14 cellular contexts compared by ENCODE assay signal in the genomic region with DNA sequence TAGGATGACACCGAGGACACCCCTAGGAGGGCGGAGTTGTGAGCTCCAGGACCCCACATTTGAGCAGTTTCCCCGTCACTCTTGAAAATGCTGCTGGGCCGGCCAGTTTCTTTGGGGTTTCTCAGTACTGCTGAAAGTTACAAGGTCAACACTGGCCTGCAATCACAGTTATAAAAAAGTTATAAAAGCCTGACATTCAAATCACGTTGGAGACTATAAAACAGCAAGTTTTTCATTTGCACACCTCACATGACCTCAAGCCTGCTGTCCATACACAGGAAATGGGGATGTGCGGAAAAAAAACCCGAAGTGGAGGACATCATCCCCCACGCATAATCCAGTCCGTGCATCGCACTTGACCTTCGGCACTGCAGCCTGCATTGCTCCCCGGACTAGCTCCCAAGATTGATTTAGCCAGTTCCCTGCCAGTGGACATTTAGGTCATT. TPM values are rescaled to one million over a fixed set of nuclear protein-coding genes. Genes with fewer than 3 reads are reported as not detected.
DNase-seq lines count a peak whose midpoint lies in the region; ATAC-seq and TF ChIP-seq lines count a peak whose summit lies in the region.
"Had no signal": no experiment of that assay in that cellular context is flagged by ENCODE, and none has a peak within 500 bp of the region (broad histone marks: within the 10 kb centered on the region; RNA-seq: fewer than 3 reads in every experiment).

No MANE protein-coding gene starts in this region.

- no peaks in the 10 kb centered on the region for H3K36me3 ChIP-seq in heart left ventricle
- no peaks in the 10 kb centered on the region for H3K36me3 ChIP-seq in vagina
- no peaks in the 10 kb centered on the region for H3K36me3 ChIP-seq in esophagus squamous epithelium

- intact Hi-C loops in heart left ventricle (cut with DNase I): no loop called here
- intact Hi-C loops in left cardiac atrium (cut with DNase I): no loop called here
- intact Hi-C loops in vagina (cut with DNase I): no loop called here
- intact Hi-C loops in esophagus squamous epithelium (cut with DNase I): no loop called here

- WGBS in heart left ventricle, 4 donors: 38 to 68% (median 56%) methylated on average over 10 to 12 of the region's 12 CpGs
- WGBS in esophagus squamous epithelium, 2 donors: 78 to 83% methylated on average over 8 to 11 of the region's 12 CpGs

- DNase-seq in heart left ventricle: no peak
- DNase-seq in left cardiac atrium: no peak
- DNase-seq in foreskin melanocyte: peak; percentile 58
- DNase-seq in vagina (ENCODE audit: extremely low spot score in 2 of 2): no peak
- DNase-seq in NCI-H69 (lab: John Stamatoyannopoulos, UW): no peak
- no peak for DNase-seq in DMS53 treated with DMSO at 0.1 percent for 48 hours (lab: John Stamatoyannopoulos, UW; ENCODE audit: unreplicated experiment)
- DNase-seq in esophagus squamous epithelium (lab: John Stamatoyannopoulos, UW): no peak
- DNase-seq: activated naive CD4-positive, alpha-beta T cell; effector memory CD4-positive, alpha-beta T cell; GF-D8; KG1; NCI-H1092 had no signal

- TF ChIP-seq CTCF in heart left ventricle (IDR thresholded peaks at IDR 0.05) (no peak), nephron (IDR thresholded peaks at IDR 0.05; ENCODE audit: unreplicated experiment in 3 of 3) (no peak), vagina (IDR thresholded peaks at IDR 0.05) (no peak), esophagus squamous epithelium (IDR thresholded peaks at IDR 0.05) (no peak)

- peaks cover 14% of the 10 kb centered on the region for H3K9me3 Mint-ChIP-seq in nephron

- H3K36me3 Mint-ChIP-seq in nephron (ENCODE audit: low read depth): peaks cover 18% of the 10 kb centered on the region

- no peaks in the 10 kb centered on the region for H3K27me3 Mint-ChIP-seq in nephron (ENCODE audit: low read depth)

- H3K27ac Mint-ChIP-seq in nephron: peak overlapping the region; percentile 37 to 89 (median 75)

- H3K4me1 ChIP-seq in heart left ventricle (peaks cover 10 to 83% (median 64%) of the 10 kb centered on the region in 12 donors), vagina (peaks cover 69% of the 10 kb centered on the region), esophagus squamous epithelium (peaks cover 27 to 63% (median 31%) of the 10 kb centered on the region in 3 donors)

- peaks cover 0 to 9% (median 0%) of the 10 kb centered on the region in 12 donors for H3K9me3 ChIP-seq in heart left ventricle
- H3K9me3 ChIP-seq in vagina: no peaks in the 10 kb centered on the region
- H3K9me3 ChIP-seq in esophagus squamous epithelium: no peaks in the 10 kb centered on the region

- TF ChIP-seq POLR2A in heart left ventricle (IDR thresholded peaks at IDR 0.05): no peak
- TF ChIP-seq POLR2A in vagina (IDR thresholded peaks at IDR 0.05): no peak
- no peak for TF ChIP-seq POLR2A in esophagus squamous epithelium (IDR thresholded peaks at IDR 0.05)

- H3K4me3 ChIP-seq in heart left ventricle (no peak overlapping the region), vagina (peak overlapping the region in 1 of 2 donors; percentile 19), esophagus squamous epithelium (no peak overlapping the region)

- H3K27ac ChIP-seq in heart left ventricle: peak overlapping the region in 8 of 12 donors; percentile 13 to 66 (median 32)
- H3K27ac ChIP-seq in vagina: peak overlapping the region; percentile 43
- H3K27ac ChIP-seq in esophagus squamous epithelium: no peak overlapping the region

- peaks cover 8% of the 10 kb centered on the region for H3K4me1 Mint-ChIP-seq in nephron

- ATAC-seq in heart left ventricle: no peak
- no peak for ATAC-seq in left cardiac atrium
- ATAC-seq: HCT116 had no signal

- H3K27me3 ChIP-seq in heart left ventricle: no peaks in the 10 kb centered on the region
- no peaks in the 10 kb centered on the region for H3K27me3 ChIP-seq in vagina
- H3K27me3 ChIP-seq in esophagus squamous epithelium: no peaks in the 10 kb centered on the region

- H3K4me3 Mint-ChIP-seq in nephron: no peak overlapping the region

RNA-seq across cellular contexts. Expression of gene DNM2, which starts 27.0 kb away (rescaled TPM):
- total RNA-seq in heart left ventricle (100 to 1,000 TPM in 8 of 9 donors, 10 to 100 TPM in 1; 98.9 to 204 (median 137) TPM), left cardiac atrium (100 to 1,000 TPM; 125 to 186 TPM), vagina (128 TPM), esophagus squamous epithelium (100 to 1,000 TPM in 2 of 4 donors, 10 to 100 TPM in 2; 79.9 to 138 (median 102) TPM)
- polyA plus RNA-seq in heart left ventricle: 100 to 1,000 TPM in 1 of 2 donors, 10 to 100 TPM in 1; 98.9 to 118 TPM

RNA-seq across cellular contexts. Expression of gene QTRT1, which starts 43.6 kb away (rescaled TPM):
- 10 to 100 TPM; 16.6 to 31.8 (median 25.7) TPM for total RNA-seq in heart left ventricle
- polyA plus RNA-seq in heart left ventricle: 10 to 100 TPM; 32.1 to 46.6 TPM
- total RNA-seq in left cardiac atrium: 10 to 100 TPM; 24.7 to 28.2 TPM
- 36.3 TPM for total RNA-seq in vagina
- total RNA-seq in esophagus squamous epithelium: 10 to 100 TPM; 25.3 to 50.9 (median 27.3) TPM

Comparison
In these comparisons a context has a peak if more than half of its experiments do, and no peak if none do; other contexts are left out.
1. H3K27ac ChIP-seq: peak in heart left ventricle (8 of 12) and vagina (single experiment); none in esophagus squamous epithelium (0 of 4).